1 cellular context compared by ENCODE assay signal in the genomic region with DNA sequence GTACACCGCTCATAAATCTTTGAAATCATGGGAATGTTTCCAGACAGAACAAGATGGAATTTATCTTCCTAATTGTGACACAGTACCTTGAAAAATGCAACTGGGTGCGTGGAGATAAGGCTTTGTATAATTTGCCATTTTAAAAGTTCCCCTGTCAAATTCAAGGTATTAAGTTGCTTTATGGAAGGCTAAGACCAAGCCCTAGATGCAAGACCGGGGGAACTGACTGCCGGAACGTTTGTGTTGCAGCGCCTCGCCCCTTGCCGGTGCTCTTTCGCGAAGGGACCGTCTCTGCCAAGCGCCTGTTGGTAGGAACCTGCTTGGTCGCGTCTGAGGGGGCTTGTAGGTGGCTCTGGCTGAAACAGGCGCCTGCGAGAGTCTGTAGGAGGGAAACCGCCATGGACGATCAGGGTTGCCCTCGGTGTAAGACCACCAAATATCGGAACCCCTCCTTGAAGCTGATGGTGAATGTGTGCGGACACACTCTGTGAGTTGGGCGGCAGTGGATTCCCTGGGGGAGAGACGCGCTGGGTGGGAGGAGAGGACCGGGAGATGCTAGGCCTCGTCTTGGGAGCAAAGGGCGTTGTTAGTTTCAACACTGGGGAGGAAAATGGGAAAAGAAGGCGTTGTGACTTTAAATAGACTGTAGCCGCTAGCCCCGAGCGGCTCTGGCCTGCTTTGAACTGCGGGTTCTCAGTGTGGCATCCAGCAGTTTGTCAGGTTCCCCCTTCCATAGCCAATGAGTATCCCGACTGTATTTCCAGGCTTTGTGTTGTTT.
TF ChIP-seq lines count a peak whose summit lies in the region.

A gene (plus strand): TSS at position 297 of the 778 bp plus-strand sequence. CDS start 102 bp downstream, at position 399.

TF ChIP-seq in HepG2, 621 proteins besides CTCF, POLR2A, EP300 and RAD21 (continued from another document and continues in another):
- TF ChIP-seq, protein P1, sequence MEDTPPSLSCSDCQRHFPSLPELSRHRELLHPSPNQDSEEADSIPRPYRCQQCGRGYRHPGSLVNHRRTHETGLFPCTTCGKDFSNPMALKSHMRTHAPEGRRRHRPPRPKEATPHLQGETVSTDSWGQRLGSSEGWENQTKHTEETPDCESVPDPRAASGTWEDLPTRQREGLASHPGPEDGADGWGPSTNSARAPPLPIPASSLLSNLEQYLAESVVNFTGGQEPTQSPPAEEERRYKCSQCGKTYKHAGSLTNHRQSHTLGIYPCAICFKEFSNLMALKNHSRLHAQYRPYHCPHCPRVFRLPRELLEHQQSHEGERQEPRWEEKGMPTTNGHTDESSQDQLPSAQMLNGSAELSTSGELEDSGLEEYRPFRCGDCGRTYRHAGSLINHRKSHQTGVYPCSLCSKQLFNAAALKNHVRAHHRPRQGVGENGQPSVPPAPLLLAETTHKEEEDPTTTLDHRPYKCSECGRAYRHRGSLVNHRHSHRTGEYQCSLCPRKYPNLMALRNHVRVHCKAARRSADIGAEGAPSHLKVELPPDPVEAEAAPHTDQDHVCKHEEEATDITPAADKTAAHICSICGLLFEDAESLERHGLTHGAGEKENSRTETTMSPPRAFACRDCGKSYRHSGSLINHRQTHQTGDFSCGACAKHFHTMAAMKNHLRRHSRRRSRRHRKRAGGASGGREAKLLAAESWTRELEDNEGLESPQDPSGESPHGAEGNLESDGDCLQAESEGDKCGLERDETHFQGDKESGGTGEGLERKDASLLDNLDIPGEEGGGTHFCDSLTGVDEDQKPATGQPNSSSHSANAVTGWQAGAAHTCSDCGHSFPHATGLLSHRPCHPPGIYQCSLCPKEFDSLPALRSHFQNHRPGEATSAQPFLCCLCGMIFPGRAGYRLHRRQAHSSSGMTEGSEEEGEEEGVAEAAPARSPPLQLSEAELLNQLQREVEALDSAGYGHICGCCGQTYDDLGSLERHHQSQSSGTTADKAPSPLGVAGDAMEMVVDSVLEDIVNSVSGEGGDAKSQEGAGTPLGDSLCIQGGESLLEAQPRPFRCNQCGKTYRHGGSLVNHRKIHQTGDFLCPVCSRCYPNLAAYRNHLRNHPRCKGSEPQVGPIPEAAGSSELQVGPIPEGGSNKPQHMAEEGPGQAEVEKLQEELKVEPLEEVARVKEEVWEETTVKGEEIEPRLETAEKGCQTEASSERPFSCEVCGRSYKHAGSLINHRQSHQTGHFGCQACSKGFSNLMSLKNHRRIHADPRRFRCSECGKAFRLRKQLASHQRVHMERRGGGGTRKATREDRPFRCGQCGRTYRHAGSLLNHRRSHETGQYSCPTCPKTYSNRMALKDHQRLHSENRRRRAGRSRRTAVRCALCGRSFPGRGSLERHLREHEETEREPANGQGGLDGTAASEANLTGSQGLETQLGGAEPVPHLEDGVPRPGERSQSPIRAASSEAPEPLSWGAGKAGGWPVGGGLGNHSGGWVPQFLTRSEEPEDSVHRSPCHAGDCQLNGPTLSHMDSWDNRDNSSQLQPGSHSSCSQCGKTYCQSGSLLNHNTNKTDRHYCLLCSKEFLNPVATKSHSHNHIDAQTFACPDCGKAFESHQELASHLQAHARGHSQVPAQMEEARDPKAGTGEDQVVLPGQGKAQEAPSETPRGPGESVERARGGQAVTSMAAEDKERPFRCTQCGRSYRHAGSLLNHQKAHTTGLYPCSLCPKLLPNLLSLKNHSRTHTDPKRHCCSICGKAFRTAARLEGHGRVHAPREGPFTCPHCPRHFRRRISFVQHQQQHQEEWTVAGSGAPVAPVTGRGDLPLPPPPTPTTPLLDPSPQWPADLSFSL (CRISPR knock-in tag; IDR thresholded peaks at IDR 0.05): peak; percentile 72; the same call in 1 of the 2 replicates
- peak; percentile 98 for TF ChIP-seq KDM2A (CRISPR knock-in tag; IDR thresholded peaks at IDR 0.05; ENCODE audit: borderline replicate concordance, low read depth)
- 0 out of 2 replicates have a peak, but pooled peaks have one; percentile 19 for TF ChIP-seq JUNB (CRISPR knock-in tag; IDR thresholded peaks at IDR 0.05; ENCODE audit: borderline replicate concordance)
- TF ChIP-seq, protein P2, sequence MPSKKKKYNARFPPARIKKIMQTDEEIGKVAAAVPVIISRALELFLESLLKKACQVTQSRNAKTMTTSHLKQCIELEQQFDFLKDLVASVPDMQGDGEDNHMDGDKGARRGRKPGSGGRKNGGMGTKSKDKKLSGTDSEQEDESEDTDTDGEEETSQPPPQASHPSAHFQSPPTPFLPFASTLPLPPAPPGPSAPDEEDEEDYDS (CRISPR knock-in tag; IDR thresholded peaks at IDR 0.05): peak; percentile 68; the same call in 1 of the 2 replicates
- TF ChIP-seq, protein P3, sequence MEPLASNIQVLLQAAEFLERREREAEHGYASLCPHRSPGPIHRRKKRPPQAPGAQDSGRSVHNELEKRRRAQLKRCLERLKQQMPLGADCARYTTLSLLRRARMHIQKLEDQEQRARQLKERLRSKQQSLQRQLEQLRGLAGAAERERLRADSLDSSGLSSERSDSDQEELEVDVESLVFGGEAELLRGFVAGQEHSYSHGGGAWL (CRISPR knock-in tag; IDR thresholded peaks at IDR 0.05): peak; percentile 87; the same call in 1 of the 2 replicates
- TF ChIP-seq ZSCAN12 (CRISPR knock-in tag; IDR thresholded peaks at IDR 0.05): no peak
- TF ChIP-seq, protein P4, sequence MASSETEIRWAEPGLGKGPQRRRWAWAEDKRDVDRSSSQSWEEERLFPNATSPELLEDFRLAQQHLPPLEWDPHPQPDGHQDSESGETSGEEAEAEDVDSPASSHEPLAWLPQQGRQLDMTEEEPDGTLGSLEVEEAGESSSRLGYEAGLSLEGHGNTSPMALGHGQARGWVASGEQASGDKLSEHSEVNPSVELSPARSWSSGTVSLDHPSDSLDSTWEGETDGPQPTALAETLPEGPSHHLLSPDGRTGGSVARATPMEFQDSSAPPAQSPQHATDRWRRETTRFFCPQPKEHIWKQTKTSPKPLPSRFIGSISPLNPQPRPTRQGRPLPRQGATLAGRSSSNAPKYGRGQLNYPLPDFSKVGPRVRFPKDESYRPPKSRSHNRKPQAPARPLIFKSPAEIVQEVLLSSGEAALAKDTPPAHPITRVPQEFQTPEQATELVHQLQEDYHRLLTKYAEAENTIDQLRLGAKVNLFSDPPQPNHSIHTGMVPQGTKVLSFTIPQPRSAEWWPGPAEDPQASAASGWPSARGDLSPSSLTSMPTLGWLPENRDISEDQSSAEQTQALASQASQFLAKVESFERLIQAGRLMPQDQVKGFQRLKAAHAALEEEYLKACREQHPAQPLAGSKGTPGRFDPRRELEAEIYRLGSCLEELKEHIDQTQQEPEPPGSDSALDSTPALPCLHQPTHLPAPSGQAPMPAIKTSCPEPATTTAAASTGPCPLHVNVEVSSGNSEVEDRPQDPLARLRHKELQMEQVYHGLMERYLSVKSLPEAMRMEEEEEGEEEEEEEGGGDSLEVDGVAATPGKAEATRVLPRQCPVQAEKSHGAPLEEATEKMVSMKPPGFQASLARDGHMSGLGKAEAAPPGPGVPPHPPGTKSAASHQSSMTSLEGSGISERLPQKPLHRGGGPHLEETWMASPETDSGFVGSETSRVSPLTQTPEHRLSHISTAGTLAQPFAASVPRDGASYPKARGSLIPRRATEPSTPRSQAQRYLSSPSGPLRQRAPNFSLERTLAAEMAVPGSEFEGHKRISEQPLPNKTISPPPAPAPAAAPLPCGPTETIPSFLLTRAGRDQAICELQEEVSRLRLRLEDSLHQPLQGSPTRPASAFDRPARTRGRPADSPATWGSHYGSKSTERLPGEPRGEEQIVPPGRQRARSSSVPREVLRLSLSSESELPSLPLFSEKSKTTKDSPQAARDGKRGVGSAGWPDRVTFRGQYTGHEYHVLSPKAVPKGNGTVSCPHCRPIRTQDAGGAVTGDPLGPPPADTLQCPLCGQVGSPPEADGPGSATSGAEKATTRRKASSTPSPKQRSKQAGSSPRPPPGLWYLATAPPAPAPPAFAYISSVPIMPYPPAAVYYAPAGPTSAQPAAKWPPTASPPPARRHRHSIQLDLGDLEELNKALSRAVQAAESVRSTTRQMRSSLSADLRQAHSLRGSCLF (CRISPR knock-in tag; IDR thresholded peaks at IDR 0.05; ENCODE audit: borderline replicate concordance): 0 out of 2 replicates have a peak, but pooled peaks have one; percentile 80
- TF ChIP-seq MAFF (IDR thresholded peaks at IDR 0.05; ENCODE audit: low read depth, low read length): no peak
- TF ChIP-seq, protein P5, sequence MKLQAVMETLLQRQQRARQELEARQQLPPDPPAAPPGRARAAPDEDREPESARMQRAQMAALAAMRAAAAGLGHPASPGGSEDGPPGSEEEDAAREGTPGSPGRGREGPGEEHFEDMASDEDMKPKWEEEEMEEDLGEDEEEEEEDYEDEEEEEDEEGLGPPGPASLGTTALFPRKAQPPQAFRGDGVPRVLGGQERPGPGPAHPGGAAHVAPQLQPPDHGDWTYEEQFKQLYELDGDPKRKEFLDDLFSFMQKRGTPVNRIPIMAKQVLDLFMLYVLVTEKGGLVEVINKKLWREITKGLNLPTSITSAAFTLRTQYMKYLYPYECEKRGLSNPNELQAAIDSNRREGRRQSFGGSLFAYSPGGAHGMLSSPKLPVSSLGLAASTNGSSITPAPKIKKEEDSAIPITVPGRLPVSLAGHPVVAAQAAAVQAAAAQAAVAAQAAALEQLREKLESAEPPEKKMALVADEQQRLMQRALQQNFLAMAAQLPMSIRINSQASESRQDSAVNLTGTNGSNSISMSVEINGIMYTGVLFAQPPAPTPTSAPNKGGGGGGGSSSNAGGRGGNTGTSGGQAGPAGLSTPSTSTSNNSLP (IDR thresholded peaks at IDR 0.05; ENCODE audit: low read depth, low read length): peak; percentile 64; the same call in 1 of the 2 replicates
- TF ChIP-seq KLF16 (CRISPR knock-in tag; IDR thresholded peaks at IDR 0.05): peak; percentile 67 to 94; a peak in 2 of 4 replicates
- TF ChIP-seq DNMT1 (CRISPR knock-in tag; IDR thresholded peaks at IDR 0.05): peak; percentile 77; the same call in 1 of the 2 replicates
- TF ChIP-seq, protein P6, sequence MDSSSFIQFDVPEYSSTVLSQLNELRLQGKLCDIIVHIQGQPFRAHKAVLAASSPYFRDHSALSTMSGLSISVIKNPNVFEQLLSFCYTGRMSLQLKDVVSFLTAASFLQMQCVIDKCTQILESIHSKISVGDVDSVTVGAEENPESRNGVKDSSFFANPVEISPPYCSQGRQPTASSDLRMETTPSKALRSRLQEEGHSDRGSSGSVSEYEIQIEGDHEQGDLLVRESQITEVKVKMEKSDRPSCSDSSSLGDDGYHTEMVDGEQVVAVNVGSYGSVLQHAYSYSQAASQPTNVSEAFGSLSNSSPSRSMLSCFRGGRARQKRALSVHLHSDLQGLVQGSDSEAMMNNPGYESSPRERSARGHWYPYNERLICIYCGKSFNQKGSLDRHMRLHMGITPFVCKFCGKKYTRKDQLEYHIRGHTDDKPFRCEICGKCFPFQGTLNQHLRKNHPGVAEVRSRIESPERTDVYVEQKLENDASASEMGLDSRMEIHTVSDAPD (CRISPR knock-in tag; IDR thresholded peaks at IDR 0.05): peak; percentile 54; the same call in 1 of the 2 replicates
- TF ChIP-seq HES4 (CRISPR knock-in tag; IDR thresholded peaks at IDR 0.05; ENCODE audit: borderline replicate concordance): 0 out of 2 replicates have a peak, but pooled peaks have one; percentile 44
- peak; percentile 35; the same call in 1 of the 2 replicates for TF ChIP-seq SNAI1 (CRISPR knock-in tag; IDR thresholded peaks at IDR 0.05; ENCODE audit: borderline replicate concordance)
- no peak for TF ChIP-seq HOXD1 (CRISPR knock-in tag; IDR thresholded peaks at IDR 0.05)
- no peak for TF ChIP-seq ZFP90 (CRISPR knock-in tag; IDR thresholded peaks at IDR 0.05; ENCODE audit: borderline replicate concordance)
- TF ChIP-seq, protein P7, sequence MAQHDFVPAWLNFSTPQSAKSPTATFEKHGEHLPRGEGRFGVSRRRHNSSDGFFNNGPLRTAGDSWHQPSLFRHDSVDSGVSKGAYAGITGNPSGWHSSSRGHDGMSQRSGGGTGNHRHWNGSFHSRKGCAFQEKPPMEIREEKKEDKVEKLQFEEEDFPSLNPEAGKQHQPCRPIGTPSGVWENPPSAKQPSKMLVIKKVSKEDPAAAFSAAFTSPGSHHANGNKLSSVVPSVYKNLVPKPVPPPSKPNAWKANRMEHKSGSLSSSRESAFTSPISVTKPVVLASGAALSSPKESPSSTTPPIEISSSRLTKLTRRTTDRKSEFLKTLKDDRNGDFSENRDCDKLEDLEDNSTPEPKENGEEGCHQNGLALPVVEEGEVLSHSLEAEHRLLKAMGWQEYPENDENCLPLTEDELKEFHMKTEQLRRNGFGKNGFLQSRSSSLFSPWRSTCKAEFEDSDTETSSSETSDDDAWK (CRISPR knock-in tag; IDR thresholded peaks at IDR 0.05): no peak
- TF ChIP-seq, protein P8, sequence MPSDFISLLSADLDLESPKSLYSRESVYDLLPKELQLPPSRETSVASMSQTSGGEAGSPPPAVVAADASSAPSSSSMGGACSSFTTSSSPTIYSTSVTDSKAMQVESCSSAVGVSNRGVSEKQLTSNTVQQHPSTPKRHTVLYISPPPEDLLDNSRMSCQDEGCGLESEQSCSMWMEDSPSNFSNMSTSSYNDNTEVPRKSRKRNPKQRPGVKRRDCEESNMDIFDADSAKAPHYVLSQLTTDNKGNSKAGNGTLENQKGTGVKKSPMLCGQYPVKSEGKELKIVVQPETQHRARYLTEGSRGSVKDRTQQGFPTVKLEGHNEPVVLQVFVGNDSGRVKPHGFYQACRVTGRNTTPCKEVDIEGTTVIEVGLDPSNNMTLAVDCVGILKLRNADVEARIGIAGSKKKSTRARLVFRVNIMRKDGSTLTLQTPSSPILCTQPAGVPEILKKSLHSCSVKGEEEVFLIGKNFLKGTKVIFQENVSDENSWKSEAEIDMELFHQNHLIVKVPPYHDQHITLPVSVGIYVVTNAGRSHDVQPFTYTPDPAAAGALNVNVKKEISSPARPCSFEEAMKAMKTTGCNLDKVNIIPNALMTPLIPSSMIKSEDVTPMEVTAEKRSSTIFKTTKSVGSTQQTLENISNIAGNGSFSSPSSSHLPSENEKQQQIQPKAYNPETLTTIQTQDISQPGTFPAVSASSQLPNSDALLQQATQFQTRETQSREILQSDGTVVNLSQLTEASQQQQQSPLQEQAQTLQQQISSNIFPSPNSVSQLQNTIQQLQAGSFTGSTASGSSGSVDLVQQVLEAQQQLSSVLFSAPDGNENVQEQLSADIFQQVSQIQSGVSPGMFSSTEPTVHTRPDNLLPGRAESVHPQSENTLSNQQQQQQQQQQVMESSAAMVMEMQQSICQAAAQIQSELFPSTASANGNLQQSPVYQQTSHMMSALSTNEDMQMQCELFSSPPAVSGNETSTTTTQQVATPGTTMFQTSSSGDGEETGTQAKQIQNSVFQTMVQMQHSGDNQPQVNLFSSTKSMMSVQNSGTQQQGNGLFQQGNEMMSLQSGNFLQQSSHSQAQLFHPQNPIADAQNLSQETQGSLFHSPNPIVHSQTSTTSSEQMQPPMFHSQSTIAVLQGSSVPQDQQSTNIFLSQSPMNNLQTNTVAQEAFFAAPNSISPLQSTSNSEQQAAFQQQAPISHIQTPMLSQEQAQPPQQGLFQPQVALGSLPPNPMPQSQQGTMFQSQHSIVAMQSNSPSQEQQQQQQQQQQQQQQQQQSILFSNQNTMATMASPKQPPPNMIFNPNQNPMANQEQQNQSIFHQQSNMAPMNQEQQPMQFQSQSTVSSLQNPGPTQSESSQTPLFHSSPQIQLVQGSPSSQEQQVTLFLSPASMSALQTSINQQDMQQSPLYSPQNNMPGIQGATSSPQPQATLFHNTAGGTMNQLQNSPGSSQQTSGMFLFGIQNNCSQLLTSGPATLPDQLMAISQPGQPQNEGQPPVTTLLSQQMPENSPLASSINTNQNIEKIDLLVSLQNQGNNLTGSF (CRISPR knock-in tag; IDR thresholded peaks at IDR 0.05): peak; percentile 84; the same call in 1 of the 2 replicates
- TF ChIP-seq TSC22D2 (CRISPR knock-in tag; IDR thresholded peaks at IDR 0.05; ENCODE audit: borderline replicate concordance): peak; percentile 91; the same call in 1 of the 2 replicates
- peak; percentile 67; the same call in 1 of the 2 replicates for TF ChIP-seq HIVEP1 (CRISPR knock-in tag; IDR thresholded peaks at IDR 0.05)
- TF ChIP-seq ARHGAP35 (CRISPR knock-in tag; IDR thresholded peaks at IDR 0.05; ENCODE audit: borderline replicate concordance): peak; percentile 70; the same call in 1 of the 2 replicates
- TF ChIP-seq PRPF4 (IDR thresholded peaks at IDR 0.05; ENCODE audit: low read depth, low read length, poor library complexity, severe bottlenecking): no peak
- no peak for TF ChIP-seq ZNF558 (CRISPR knock-in tag; IDR thresholded peaks at IDR 0.05; ENCODE audit: borderline replicate concordance)
- TF ChIP-seq EZH2 (conservative IDR thresholded peaks at IDR 0.05; ENCODE audit: low read depth, low read length): no peak
- no peak; the same call in 1 of the 2 replicates for TF ChIP-seq ZNF589 (CRISPR knock-in tag; conservative IDR thresholded peaks at IDR 0.05)
